Comparison of ENCODE assay signal across 15 cellular contexts in genomic region chr12:78530065-78530765, GRCh38.
DNase-seq lines count a peak whose midpoint lies in the region; ATAC-seq and TF ChIP-seq lines count a peak whose summit lies in the region.
"Had no signal": no experiment of that assay in that cellular context is flagged by ENCODE, and none has a peak within 500 bp of the region (broad histone marks: within the 10 kb centered on the region; RNA-seq: fewer than 3 reads in every experiment).

No MANE protein-coding gene starts in this region.

- H3K4me3 ChIP-seq in fibroblast of lung (replicated peaks in 1 of 4; ENCODE audit: control extremely low read depth in 1 of 4, insufficient read depth in 1 of 4, low read depth in 3 of 4, low read length in 4 of 4), result no peak overlapping the region
- H3K4me3 ChIP-seq: dorsolateral prefrontal cortex, GM12878, K562 had no signal

- no peaks in the 10 kb centered on the region for H3K9me3 ChIP-seq in fibroblast of lung (ENCODE audit: control insufficient read depth, insufficient read depth, low read depth, low read length)

- TF ChIP-seq CTCF in fibroblast of lung (conservative IDR thresholded peaks at IDR 0.05 in 1 of 2, IDR thresholded peaks at IDR 0.05 in 1 of 2; ENCODE audit: low read depth in 1 of 2, low read length in 2 of 2), result no peak
- TF ChIP-seq CTCF in GM10248 (IDR thresholded peaks at IDR 0.05; ENCODE audit: control extremely low read depth, extremely low read depth, low read depth, missing control alignments), result no peak

- POLR2A ChIA-PET in GM10248 (lab: Yijun Ruan, JAX), result no interaction called here

- CTCF ChIA-PET in GM10248 (lab: Yijun Ruan, JAX), result no interaction called here

- H3K4me1 ChIP-seq in fibroblast of lung (ENCODE audit: control insufficient read depth, extremely low read depth, insufficient read depth, low read length), result no peaks in the 10 kb centered on the region

- H3K36me3 ChIP-seq in fibroblast of lung (ENCODE audit: control insufficient read depth, insufficient read depth, low read length), result no peaks in the 10 kb centered on the region

- no peaks in the 10 kb centered on the region for H4K20me1 ChIP-seq in fibroblast of lung (ENCODE audit: control insufficient read depth, extremely low read depth, insufficient read depth, low read length)

- no peak for ATAC-seq in activated CD4-positive, CD25-positive, alpha-beta regulatory T cell treated with anti-CD3 and anti-CD28 coated beads, Interleukin-2, amount 50 U/mL, for 24 hours
- ATAC-seq: GM12878, K562 had no signal

- H3K9ac ChIP-seq in fibroblast of lung (ENCODE audit: insufficient read depth, low read length), result no peak overlapping the region

- no peaks in the 10 kb centered on the region for H3K27me3 ChIP-seq in fibroblast of lung (ENCODE audit: control insufficient read depth, insufficient read depth, low read length)
- H3K27me3 ChIP-seq: dorsolateral prefrontal cortex had no signal

- no peak overlapping the region for H3K27ac ChIP-seq in fibroblast of lung (ENCODE audit: insufficient read depth, low read length)
- H3K27ac ChIP-seq: dorsolateral prefrontal cortex had no signal

- no peaks in the 10 kb centered on the region for H3K79me2 ChIP-seq in fibroblast of lung (ENCODE audit: control insufficient read depth, insufficient read depth, low read length)

- no peak overlapping the region for H3K4me2 ChIP-seq in fibroblast of lung (ENCODE audit: extremely low read depth, insufficient read depth, low read length)

- DNase-seq in ELR (ENCODE audit: low read depth) (peak; percentile 8), NCI-H345 treated with DMSO at 0.1 percent for 48 hours (lab: John Stamatoyannopoulos, UW; ENCODE audit: unreplicated experiment) (peak; percentile 33), fibroblast of lung (ENCODE audit: low read depth in 2 of 2) (peak; percentile 73 to 83), renal cortical epithelial cell (ENCODE audit: low read depth) (peak; percentile 78), COLO668 (lab: John Stamatoyannopoulos, UW; ENCODE audit: unreplicated experiment) (no peak), GM10248 (ENCODE audit: extremely low spot score) (no peak)
- DNase-seq in effector CD8-positive, alpha-beta T cell (lab: John Stamatoyannopoulos, UW), result no peak
- DNase-seq: Calu3; dorsolateral prefrontal cortex; NCI-H2171 treated with DMSO at 0.1 percent for 48 hours; stimulated activated CD4-positive, alpha-beta T cell treated with anti-CD3 and anti-CD28 coated beads, Interleukin-4, amount 100 ng/mL, for 24 hours; T1000 had no signal

- no peak overlapping the region for H2AFZ ChIP-seq in fibroblast of lung (ENCODE audit: low read length)

Comparison
In these comparisons a context has a peak if more than half of its experiments do, and no peak if none do; other contexts are left out.
1. DNase-seq: peak in ELR (single experiment), NCI-H345 treated with DMSO at 0.1 percent for 48 hours (single experiment), fibroblast of lung (2 of 2) and renal cortical epithelial cell (single experiment); none in COLO668 (single experiment), effector CD8-positive, alpha-beta T cell (single experiment) and GM10248 (single experiment).